Comparison of ENCODE assay signal across 8 cellular contexts in genomic region chr15:45429974-45430792, GRCh38. TPM values are rescaled to one million over a fixed set of nuclear protein-coding genes. Genes with fewer than 3 reads are reported as not detected.
DNase-seq lines count a peak whose midpoint lies in the region; ATAC-seq and TF ChIP-seq lines count a peak whose summit lies in the region.

No MANE protein-coding gene starts in this region.

- H3K4me3 ChIP-seq in IMR-90 (ENCODE audit: insufficient read depth, low read depth, low read length) (peak overlapping the region; percentile 60), WI38 (ENCODE audit: low read depth, low read length) (peak overlapping the region; percentile 58), mammary epithelial cell (replicated peaks in 1 of 3; ENCODE audit: insufficient read depth in 1 of 3, low read depth in 2 of 3, low read length in 3 of 3) (peak overlapping the region in 2 of 3 experiments; percentile 36 to 42), Karpas-422 (ENCODE audit: low read length) (no peak overlapping the region)

- dilution Hi-C loops in IMR-90 (cut with HindIII; ENCODE audit: low sequenced_read_pairs, unreplicated experiment) (no loop called here), mammary epithelial cell (cut with HindIII; ENCODE audit: low sequenced_read_pairs) (no loop called here)

- no TSS peak for BruUV-seq in IMR-90 (replicated peaks; lab: Mats Ljungman, UMichigan)
- BruUV-seq in mammary epithelial cell (replicated peaks; lab: Mats Ljungman, UMichigan): no TSS peak

- H3K23ac ChIP-seq in IMR-90 (ENCODE audit: low read depth, low read length): no peak overlapping the region

- H2BK20ac ChIP-seq in IMR-90 (ENCODE audit: low read depth, low read length): no peak overlapping the region

- H3K4ac ChIP-seq in IMR-90 (ENCODE audit: low read depth, low read length): no peak overlapping the region

- DNase-seq in AG08396 (ENCODE audit: low spot score): peak; percentile 88
- DNase-seq in IMR-90: peak; percentile 46
- peak; percentile 39 for DNase-seq in mammary epithelial cell
- peak; percentile 76 for DNase-seq in islet precursor cell
- peak; percentile 63 to 84 for DNase-seq in stimulated activated CD4-positive, alpha-beta T cell treated with anti-CD3 and anti-CD28 coated beads, Interleukin-1b, Interleukin-23, amount 100 ng/mL, for 1 hour (ENCODE audit: low read depth in 2 of 2)
- no peak for DNase-seq in Karpas-422

- H3K9ac ChIP-seq in IMR-90 (ENCODE audit: low read depth, low read length) (no peak overlapping the region), mammary epithelial cell (ENCODE audit: insufficient read depth, low read length) (no peak overlapping the region), Karpas-422 (ENCODE audit: low read length) (no peak overlapping the region)

- intact Hi-C loops in IMR-90 (cut with micrococcal nuclease) (loop anchor here (1.0 kb wide), 1 partner anchor 27 kb away; no protein-coding TSS in a partner anchor), mammary epithelial cell (cut with micrococcal nuclease) (loop anchor here (1.0 kb wide), 2 partner anchors 27 to 184 kb away; no protein-coding TSS in a partner anchor)

- WGBS in IMR-90 (ENCODE audit: extremely low coverage in 2 of 2, insufficient read length in 1 of 2), 2 experiments: 27% methylated on average over 26 of the region's 73 CpGs; no CpG with 5 or more reads in 1 of the 2 experiments
- 33% methylated on average over 33 of the region's 73 CpGs for WGBS in mammary epithelial cell (ENCODE audit: low coverage, missing lambda C conversion rate)

- no peaks in the 10 kb centered on the region for H3K9me3 ChIP-seq in IMR-90 (ENCODE audit: control insufficient read depth, insufficient read depth, low read length)
- H3K9me3 ChIP-seq in mammary epithelial cell (replicated peaks; ENCODE audit: insufficient read depth, low read length): no peaks in the 10 kb centered on the region
- H3K9me3 ChIP-seq in Karpas-422 (ENCODE audit: low read length): no peaks in the 10 kb centered on the region

- H3K27ac ChIP-seq in IMR-90 (ENCODE audit: insufficient read depth, low read length) (no peak overlapping the region), mammary epithelial cell (ENCODE audit: insufficient read depth, low read depth, low read length) (no peak overlapping the region), Karpas-422 (ENCODE audit: low read length) (no peak overlapping the region)

- H3K27me3 ChIP-seq in IMR-90 (ENCODE audit: control insufficient read depth, insufficient read depth, low read length) (peaks cover 2% of the 10 kb centered on the region; the same call in 1 of the 2 replicates), mammary epithelial cell (ENCODE audit: insufficient read depth, low read length) (no peaks in the 10 kb centered on the region), Karpas-422 (ENCODE audit: low read length) (no peaks in the 10 kb centered on the region)

- H2AFZ ChIP-seq in IMR-90 (replicated peaks; ENCODE audit: low read length, poor library complexity): peak overlapping the region; percentile 88
- peak overlapping the region; percentile 66 for H2AFZ ChIP-seq in mammary epithelial cell (ENCODE audit: low read depth, low read length)
- no peak overlapping the region for H2AFZ ChIP-seq in Karpas-422 (ENCODE audit: low read length)

- ATAC-seq in GM19351 (IDR thresholded peaks at IDR 0.05; ENCODE audit: unreplicated experiment) (peak; percentile 67), IMR-90 (ENCODE audit: low read depth) (peak; percentile 95)

- H3K36me3 ChIP-seq in IMR-90 (ENCODE audit: control insufficient read depth, insufficient read depth, low read length) (no peaks in the 10 kb centered on the region), mammary epithelial cell (ENCODE audit: insufficient read depth, low read length) (no peaks in the 10 kb centered on the region), Karpas-422 (ENCODE audit: insufficient read depth, low read length) (no peaks in the 10 kb centered on the region)

- H3K79me2 ChIP-seq in mammary epithelial cell (ENCODE audit: insufficient read depth, low read length): no peaks in the 10 kb centered on the region
- H3K79me2 ChIP-seq in Karpas-422 (ENCODE audit: low read length): no peaks in the 10 kb centered on the region

- no peak overlapping the region for H3K18ac ChIP-seq in IMR-90 (ENCODE audit: low read depth, low read length)

- H3K79me1 ChIP-seq in IMR-90 (ENCODE audit: low read depth in 1 of 2, low read length in 2 of 2): no peaks in the 10 kb centered on the region

- H3K4me2 ChIP-seq in IMR-90 (ENCODE audit: low read depth, low read length) (peak overlapping the region; percentile 73), mammary epithelial cell (ENCODE audit: insufficient read depth, low read depth, low read length) (peak overlapping the region; percentile 77), Karpas-422 (ENCODE audit: low read depth, low read length, poor library complexity, severe bottlenecking) (no peak overlapping the region)

- H4K8ac ChIP-seq in IMR-90 (ENCODE audit: low read depth in 2 of 2, low read length in 2 of 2): no peak overlapping the region

- H4K5ac ChIP-seq in IMR-90 (ENCODE audit: low read depth, low read length): no peak overlapping the region

- no peak overlapping the region for H2BK5ac ChIP-seq in IMR-90 (ENCODE audit: low read depth, low read length, poor library complexity, severe bottlenecking)

- H2BK120ac ChIP-seq in IMR-90 (ENCODE audit: low read depth, low read length): no peak overlapping the region

- in situ Hi-C loops in IMR-90 (cut with MboI; ENCODE audit: low sequenced_read_pairs): no loop called here
- in situ Hi-C loops in mammary epithelial cell (cut with MboI; ENCODE audit: low sequenced_read_pairs in 2 of 2): no loop called here

- H4K20me1 ChIP-seq in IMR-90 (ENCODE audit: insufficient read depth, low read length) (no peaks in the 10 kb centered on the region), mammary epithelial cell (ENCODE audit: insufficient read depth, low read length) (no peaks in the 10 kb centered on the region), Karpas-422 (ENCODE audit: insufficient read depth, low read depth, low read length) (no peaks in the 10 kb centered on the region)

- no peak overlapping the region for H2AK5ac ChIP-seq in IMR-90 (ENCODE audit: low read depth, low read length)

- TF ChIP-seq CTCF in IMR-90 (conservative IDR thresholded peaks at IDR 0.05; ENCODE audit: low read depth, low read length) (peak; percentile 100; the same call in 1 of the 2 replicates), WI38 (IDR thresholded peaks at IDR 0.05; ENCODE audit: low read depth, low read length) (peak; percentile 100), mammary epithelial cell (conservative IDR thresholded peaks at IDR 0.05 in 1 of 2, IDR thresholded peaks at IDR 0.05 in 1 of 2; ENCODE audit: extremely low read depth in 1 of 2, insufficient read depth in 1 of 2, low read depth in 1 of 2, low read length in 2 of 2) (peak; percentile 87 to 100)

- H2BK15ac ChIP-seq in IMR-90 (ENCODE audit: low read depth, low read length): no peak overlapping the region

- 0 out of 2 replicates have a peak, but pooled peaks have one; percentile 24 for TF ChIP-seq POLR2A in IMR-90 (IDR thresholded peaks at IDR 0.05; ENCODE audit: low read depth, low read length)

- POLR2A ChIA-PET in IMR-90 (lab: Charles Lee; ENCODE audit: unreplicated experiment): no interaction called here

- peak; percentile 95 for TF ChIP-seq RAD21 in IMR-90 (IDR thresholded peaks at IDR 0.05; ENCODE audit: low read length)

- H2AK9ac ChIP-seq in IMR-90 (replicated peaks; ENCODE audit: low read depth, low read length, poor library complexity): peak overlapping the region; percentile 84

- no peak overlapping the region; the same call in 1 of the 2 replicates for H4K91ac ChIP-seq in IMR-90 (ENCODE audit: insufficient read depth, low read depth, low read length)

- H3K4me1 ChIP-seq in IMR-90 (ENCODE audit: control insufficient read depth, insufficient read depth, low read length) (no peaks in the 10 kb centered on the region), mammary epithelial cell (ENCODE audit: insufficient read depth, low read length) (peaks cover 4% of the 10 kb centered on the region), Karpas-422 (ENCODE audit: low read length) (no peaks in the 10 kb centered on the region)

- H3K56ac ChIP-seq in IMR-90 (ENCODE audit: extremely low read depth, insufficient read depth, low read length): no peak overlapping the region

- H3K9me2 ChIP-seq in Karpas-422 (replicated peaks; ENCODE audit: insufficient read depth, low read length): no peaks in the 10 kb centered on the region

- no peaks in the 10 kb centered on the region for H3K9me1 ChIP-seq in IMR-90 (ENCODE audit: insufficient read depth, low read length)

- CTCF ChIA-PET in IMR-90 (lab: Yijun Ruan, JAX) (interaction anchor here (0.7 to 3.3 kb wide), 15 partner anchors 8 to 267 kb away, joined by 3 to 48 read pairs (median 4); no protein-coding TSS in a partner anchor), mammary epithelial cell (lab: Charles Lee; ENCODE audit: low non-redundant PET) (interaction anchor here (1.0 kb wide), 1 partner anchor 27 kb away, joined by 5 read pairs; no protein-coding TSS in a partner anchor)

- no peak overlapping the region for H3K14ac ChIP-seq in IMR-90 (replicated peaks; ENCODE audit: low read depth, low read length)

TF ChIP-seq in IMR-90, 13 proteins besides CTCF, POLR2A, EP300 and RAD21:
- TF ChIP-seq CHD1 (IDR thresholded peaks at IDR 0.05; ENCODE audit: low read depth, low read length) (no peak), MAZ (IDR thresholded peaks at IDR 0.05; ENCODE audit: borderline replicate concordance, low read depth, low read length) (peak; percentile 38; the same call in 1 of the 2 replicates), RFX5 (IDR thresholded peaks at IDR 0.05; ENCODE audit: low read depth, low read length) (no peak), SMC3 (IDR thresholded peaks at IDR 0.05; ENCODE audit: low read depth, low read length) (peak; percentile 99), BHLHE40 (IDR thresholded peaks at IDR 0.05; ENCODE audit: low read depth, low read length) (peak; percentile 54; the same call in 1 of the 2 replicates), USF2 (IDR thresholded peaks at IDR 0.05; ENCODE audit: low read depth, low read length) (peak; percentile 17; the same call in 1 of the 2 replicates)

RNA-seq across cellular contexts. Expression of gene GATM, which starts 51.8 kb away (rescaled TPM):
- total RNA-seq in IMR-90 (2012; rRNA removed) (0.18 and 0.28 TPM in 2 replicates), mammary epithelial cell (1 to 10 TPM; 1.4 to 4.5 TPM)
- polyA plus RNA-seq in IMR-90 (2012; rRNA removed) (0.10 and 0.14 TPM in 2 replicates), mammary epithelial cell (0.44 TPM)
- 0.04 TPM in 1 of 2 replicates, not detected in the other for polyA plus RNA-seq in IMR-90 (2012; cell fraction: cytosol; rRNA removed)
- 0.08 and 0.16 TPM in 2 replicates for polyA plus RNA-seq in IMR-90 (2012; cell fraction: nucleus; rRNA removed; ENCODE audit: low replicate concordance)
- not detected for polyA minus RNA-seq in mammary epithelial cell
- 13.7 and 29.0 TPM in 2 replicates for total RNA-seq in Karpas-422 (2014; rRNA removed; shearing (Covaris generic); ENCODE audit: low replicate concordance)
